In genomic region chr6:97282238-97282725, GRCh38 we compare ENCODE assay signal across 8 cellular contexts. TPM values are rescaled to one million over a fixed set of nuclear protein-coding genes. Genes with fewer than 3 reads are reported as not detected.
A peak's percentile ranks its signal among the peaks of the same experiment; 100 is the strongest.
DNase-seq lines count a peak whose midpoint lies in the region; ATAC-seq and TF ChIP-seq lines count a peak whose summit lies in the region.

No MANE protein-coding gene starts in this region.

- no peaks in the 10 kb centered on the region for H3K36me3 ChIP-seq in CD8-positive, alpha-beta memory T cell (ENCODE audit: insufficient read depth, low read length)
- H3K36me3 ChIP-seq in KMS-11 (ENCODE audit: insufficient read depth), result no peaks in the 10 kb centered on the region
- H3K36me3 ChIP-seq in tibial artery, result peaks cover 0 to 4% (median 0%) of the 10 kb centered on the region in 3 donors

- CTCF ChIA-PET in CD8-positive, alpha-beta memory T cell (lab: Charles Lee), result no interaction called here

- ATAC-seq in GM19455 (IDR thresholded peaks at IDR 0.05; ENCODE audit: unreplicated experiment), result peak; percentile 8

- H3K4me2 ChIP-seq in KMS-11, result peak overlapping the region; percentile 88

- H3K9ac ChIP-seq in KMS-11, result peak overlapping the region; percentile 85; the same call in 1 of the 2 replicates

- peak overlapping the region; percentile 90 to 99 (median 97) for H3K4me3 Mint-ChIP-seq in CD8-positive, alpha-beta memory T cell

- peak overlapping the region; percentile 67 for H3K27ac ChIP-seq in CD8-positive, alpha-beta memory T cell (ENCODE audit: low read depth, low read length)
- H3K27ac ChIP-seq in KMS-11 (peak overlapping the region; percentile 72), tibial artery (peak overlapping the region; percentile 67 to 73)

- no peak for DNase-seq in CD8-positive, alpha-beta memory T cell
- DNase-seq in astrocyte of the cerebellum (ENCODE audit: low read depth), result no peak
- peak; percentile 35 for DNase-seq in left kidney (ENCODE audit: low read depth, low spot score)
- no peak for DNase-seq in tibial artery
- DNase-seq in H4 (ENCODE audit: low spot score), result no peak
- DNase-seq in effector CD8-positive, alpha-beta T cell (lab: John Stamatoyannopoulos, UW), result no peak

- no peaks in the 10 kb centered on the region for H3K9me3 Mint-ChIP-seq in CD8-positive, alpha-beta memory T cell

- H3K4me1 ChIP-seq in CD8-positive, alpha-beta memory T cell (ENCODE audit: insufficient read depth, low read length), result peaks cover 19% of the 10 kb centered on the region
- H3K4me1 ChIP-seq in KMS-11 (ENCODE audit: low read depth, poor library complexity, severe bottlenecking), result peaks cover 12% of the 10 kb centered on the region
- peaks cover 0 to 9% (median 2%) of the 10 kb centered on the region in 4 donors for H3K4me1 ChIP-seq in tibial artery

- POLR2A ChIA-PET in CD8-positive, alpha-beta memory T cell (lab: Charles Lee), result no interaction called here

- in situ Hi-C loops in astrocyte of the cerebellum (cut with HindIII; ENCODE audit: low sequenced_read_pairs), result no loop called here

- peak overlapping the region; percentile 89 for H3K4me3 ChIP-seq in CD8-positive, alpha-beta memory T cell (ENCODE audit: low read length)
- H3K4me3 ChIP-seq in KMS-11 (IDR thresholded peaks at IDR 0.05; ENCODE audit: insufficient read depth, low read depth, low read length) (no peak overlapping the region), astrocyte of the cerebellum (ENCODE audit: low read depth, low read length) (peak overlapping the region; percentile 93), tibial artery (peak overlapping the region; percentile 94)

- no peaks in the 10 kb centered on the region for H4K20me1 ChIP-seq in KMS-11 (ENCODE audit: insufficient read depth)

- H3K27me3 Mint-ChIP-seq in CD8-positive, alpha-beta memory T cell, result peaks cover 0 to 9% of the 10 kb centered on the region in 2 donors

- H2AFZ ChIP-seq in KMS-11 (ENCODE audit: low read depth), result peak overlapping the region; percentile 92; the same call in 1 of the 2 replicates

- peaks cover 23% of the 10 kb centered on the region; the same call in 1 of the 2 replicates for H3K79me2 ChIP-seq in KMS-11 (ENCODE audit: insufficient read depth, low read depth)

- peak overlapping the region; percentile 44 to 93 (median 84) for H3K27ac Mint-ChIP-seq in CD8-positive, alpha-beta memory T cell

- peaks cover 0 to 30% (median 7%) of the 10 kb centered on the region in 3 donors for H3K36me3 Mint-ChIP-seq in CD8-positive, alpha-beta memory T cell

- H3K4me1 Mint-ChIP-seq in CD8-positive, alpha-beta memory T cell, result peaks cover 21 to 42% (median 39%) of the 10 kb centered on the region in 3 donors

- intact Hi-C loops in tibial artery (cut with DNase I; ENCODE audit: low total_unique reads), result loop anchor here (5.0 kb wide), 1 partner anchor 760 kb away; the partner anchor contains the start of gene UFL1

- H3K27me3 ChIP-seq in CD8-positive, alpha-beta memory T cell (ENCODE audit: insufficient read depth, low read length, poor library complexity, severe bottlenecking), result no peaks in the 10 kb centered on the region
- H3K27me3 ChIP-seq in KMS-11 (ENCODE audit: insufficient read depth, low read depth), result no peaks in the 10 kb centered on the region
- no peaks in the 10 kb centered on the region for H3K27me3 ChIP-seq in tibial artery

- TF ChIP-seq CTCF in KMS-11 (conservative IDR thresholded peaks at IDR 0.05; ENCODE audit: low read depth, low read length) (no peak), astrocyte of the cerebellum (IDR thresholded peaks at IDR 0.05; ENCODE audit: low read depth, low read length, missing control alignments) (no peak), tibial artery (IDR thresholded peaks at IDR 0.05) (no peak)

- no peaks in the 10 kb centered on the region for H3K9me3 ChIP-seq in CD8-positive, alpha-beta memory T cell (ENCODE audit: low read length)
- H3K9me3 ChIP-seq in tibial artery, result no peaks in the 10 kb centered on the region

RNA-seq across cellular contexts. Expression of gene MMS22L, which starts 0.7 kb away (rescaled TPM):
- 10 to 100 TPM; 30.9 to 32.0 TPM for total RNA-seq in CD8-positive, alpha-beta memory T cell
- 2.5 TPM for polyA plus RNA-seq in CD8-positive, alpha-beta memory T cell
- 21.7 and 24.2 TPM in 2 replicates for total RNA-seq in H4 (2014; rRNA removed; shearing (Covaris generic))
